ENCODE assay signal across 8 cellular contexts in the genomic region with DNA sequence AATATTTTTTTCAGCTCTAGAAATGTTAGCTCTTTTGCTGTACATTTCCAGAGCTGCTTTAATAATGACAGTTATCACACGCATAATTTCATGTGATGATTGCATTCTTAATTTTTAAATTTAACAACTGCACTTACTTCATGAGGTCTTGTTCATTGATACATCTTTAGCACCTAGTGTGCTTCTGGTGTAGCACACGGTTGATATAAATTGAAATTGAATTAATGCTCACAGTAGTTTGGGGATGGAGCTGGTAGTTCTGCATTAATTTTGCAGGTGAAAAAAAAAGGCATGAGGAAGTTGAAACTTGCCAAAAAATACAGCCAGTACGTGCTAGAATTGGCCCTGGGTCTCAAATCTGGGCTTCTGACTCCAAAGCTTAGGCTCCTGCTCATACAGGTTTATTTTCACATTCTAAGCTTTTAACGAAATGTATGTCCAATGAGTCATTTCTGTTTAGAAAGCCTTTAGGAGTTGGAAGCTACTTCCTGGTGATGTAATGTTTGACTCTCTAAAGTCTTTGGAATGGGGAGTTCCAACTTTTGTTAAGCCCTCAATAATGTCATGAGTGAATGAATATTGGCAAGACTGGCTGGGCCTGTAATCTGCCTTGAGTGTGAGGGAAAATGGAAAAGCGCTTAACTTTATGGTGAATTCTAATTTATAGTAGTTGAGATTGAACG. TPM values are rescaled to one million over a fixed set of nuclear protein-coding genes. Genes with fewer than 3 reads are reported as not detected.
A peak's percentile ranks its signal among the peaks of the same experiment; 100 is the strongest.
DNase-seq lines count a peak whose midpoint lies in the region; ATAC-seq and TF ChIP-seq lines count a peak whose summit lies in the region.

No MANE protein-coding gene starts in this region.

- no peak overlapping the region for H3K4me3 Mint-ChIP-seq in activated naive CD4-positive, alpha-beta T cell treated with anti-CD3 and anti-CD28 coated beads for 36 hours
- H3K4me3 Mint-ChIP-seq in stimulated activated memory B cell treated with anti-CD40 and anti-IgM and Interleukin-4, amounts not matched to agents 10 μg/mL and 1 μg/mL and 100 μg/mL, for 72 hours = no peak overlapping the region

- H3K36me3 ChIP-seq in hepatocyte (replicated peaks; ENCODE audit: insufficient read depth, low read depth) = no peaks in the 10 kb centered on the region

- H3K4me3 ChIP-seq in hepatocyte = no peak overlapping the region

- no peaks in the 10 kb centered on the region for H3K27me3 ChIP-seq in hepatocyte

- peaks cover 96% of the 10 kb centered on the region for H3K79me2 ChIP-seq in hepatocyte

- H3K36me3 Mint-ChIP-seq in activated naive CD4-positive, alpha-beta T cell treated with anti-CD3 and anti-CD28 coated beads for 36 hours (ENCODE audit: low read depth) = peaks cover 24% of the 10 kb centered on the region
- H3K36me3 Mint-ChIP-seq in activated naive CD4-positive, alpha-beta T cell treated with anti-CD3 and anti-CD28 coated beads, Interleukin-2, amount 50 U/mL, for 72 hours = peaks cover 2 to 20% of the 10 kb centered on the region in 2 donors
- peaks cover 23% of the 10 kb centered on the region for H3K36me3 Mint-ChIP-seq in stimulated activated memory B cell treated with anti-CD40 and anti-IgM and Interleukin-4, amounts not matched to agents 10 μg/mL and 1 μg/mL and 100 μg/mL, for 72 hours

- no peak for DNase-seq in activated naive CD4-positive, alpha-beta T cell treated with anti-CD3 and anti-CD28 coated beads for 36 hours
- no peak for DNase-seq in activated naive CD4-positive, alpha-beta T cell treated with anti-CD3 and anti-CD28 coated beads, Interleukin-2, amount 50 U/mL, for 16 hours
- no peak for DNase-seq in activated naive CD4-positive, alpha-beta T cell treated with anti-CD3 and anti-CD28 coated beads, Interleukin-2, amount 50 U/mL, for 72 hours (ENCODE audit: low spot score in 2 of 2)
- peak; percentile 80 for DNase-seq in hepatocyte (ENCODE audit: low spot score)
- no peak for DNase-seq in NCI-H1417 (lab: John Stamatoyannopoulos, UW)
- DNase-seq in NCI-H146 treated with DMSO at 0.1 percent for 48 hours (lab: John Stamatoyannopoulos, UW; ENCODE audit: unreplicated experiment) = no peak
- DNase-seq in activated CD4-positive, alpha-beta T cell treated with anti-CD3 and anti-CD28 coated beads for 1 hour = no peak

- no peaks in the 10 kb centered on the region for H3K9me3 ChIP-seq in hepatocyte (ENCODE audit: low read depth)

- H3K4me1 ChIP-seq in hepatocyte (ENCODE audit: insufficient read depth) = peaks cover 30% of the 10 kb centered on the region

- H3K4me1 Mint-ChIP-seq in activated naive CD4-positive, alpha-beta T cell treated with anti-CD3 and anti-CD28 coated beads for 36 hours (ENCODE audit: low read depth) = peaks cover 65% of the 10 kb centered on the region
- H3K4me1 Mint-ChIP-seq in stimulated activated memory B cell treated with anti-CD40 and anti-IgM and Interleukin-4, amounts not matched to agents 10 μg/mL and 1 μg/mL and 100 μg/mL, for 72 hours = peaks cover 56% of the 10 kb centered on the region

- H3K9me2 ChIP-seq in hepatocyte (replicated peaks; ENCODE audit: insufficient read depth) = no peaks in the 10 kb centered on the region

- H3K27me3 Mint-ChIP-seq in activated naive CD4-positive, alpha-beta T cell treated with anti-CD3 and anti-CD28 coated beads for 36 hours (ENCODE audit: low read depth) = no peaks in the 10 kb centered on the region
- no peaks in the 10 kb centered on the region for H3K27me3 Mint-ChIP-seq in stimulated activated memory B cell treated with anti-CD40 and anti-IgM and Interleukin-4, amounts not matched to agents 10 μg/mL and 1 μg/mL and 100 μg/mL, for 72 hours

- H3K27ac Mint-ChIP-seq in activated naive CD4-positive, alpha-beta T cell treated with anti-CD3 and anti-CD28 coated beads for 36 hours = peak overlapping the region; percentile 78
- peak overlapping the region; percentile 44 to 50 for H3K27ac Mint-ChIP-seq in activated naive CD4-positive, alpha-beta T cell treated with anti-CD3 and anti-CD28 coated beads, Interleukin-2, amount 50 U/mL, for 72 hours
- peak overlapping the region; percentile 61 for H3K27ac Mint-ChIP-seq in stimulated activated memory B cell treated with anti-CD40 and anti-IgM and Interleukin-4, amounts not matched to agents 10 μg/mL and 1 μg/mL and 100 μg/mL, for 72 hours

- intact Hi-C loops in activated naive CD4-positive, alpha-beta T cell treated with anti-CD3 and anti-CD28 coated beads for 36 hours (cut with micrococcal nuclease) = no loop called here

- 42% methylated on average over 6 of the region's 6 CpGs for WGBS in hepatocyte (ENCODE audit: low lambda C conversion rate, missing lambda C conversion rate)

- no peak for TF ChIP-seq CTCF in hepatocyte (IDR thresholded peaks at IDR 0.05; ENCODE audit: poor library complexity)

- CTCF ChIA-PET in activated naive CD4-positive, alpha-beta T cell treated with anti-CD3 and anti-CD28 coated beads for 36 hours (lab: Charles Lee) = no interaction called here

- H3K9me3 Mint-ChIP-seq in activated naive CD4-positive, alpha-beta T cell treated with anti-CD3 and anti-CD28 coated beads for 36 hours = no peaks in the 10 kb centered on the region
- no peaks in the 10 kb centered on the region for H3K9me3 Mint-ChIP-seq in activated naive CD4-positive, alpha-beta T cell treated with anti-CD3 and anti-CD28 coated beads, Interleukin-2, amount 50 U/mL, for 72 hours
- H3K9me3 Mint-ChIP-seq in stimulated activated memory B cell treated with anti-CD40 and anti-IgM and Interleukin-4, amounts not matched to agents 10 μg/mL and 1 μg/mL and 100 μg/mL, for 72 hours = no peaks in the 10 kb centered on the region

- H2AFZ ChIP-seq in hepatocyte = no peak overlapping the region

- H3K27ac ChIP-seq in hepatocyte = peak overlapping the region; percentile 84

- H3K4me2 ChIP-seq in hepatocyte = peak overlapping the region; percentile 51

- no peak for ATAC-seq in activated naive CD4-positive, alpha-beta T cell treated with anti-CD3 and anti-CD28 coated beads, Interleukin-2, amount 50 U/mL, for 72 hours
- no peak for ATAC-seq in stimulated activated memory B cell treated with anti-CD40 and anti-IgM and Interleukin-4, amounts not matched to agents 10 μg/mL and 1 μg/mL and 100 μg/mL, for 72 hours

- peaks cover 76% of the 10 kb centered on the region for H4K20me1 ChIP-seq in hepatocyte (ENCODE audit: insufficient read depth, poor library complexity, severe bottlenecking)

RNA-seq across cellular contexts. Expression of a gene that starts 10.9 kb away (rescaled TPM):
- 100 to 1,000 TPM; 144 to 145 TPM for total RNA-seq in activated naive CD4-positive, alpha-beta T cell treated with anti-CD3 and anti-CD28 coated beads for 36 hours
- 100 to 1,000 TPM; 118 to 183 TPM for total RNA-seq in activated naive CD4-positive, alpha-beta T cell treated with anti-CD3 and anti-CD28 coated beads, Interleukin-2, amount 50 U/mL, for 72 hours
- total RNA-seq in hepatocyte = 74.7 and 105 TPM in 2 replicates
- 429 and 452 TPM in 2 replicates for polyA plus RNA-seq in hepatocyte

RNA-seq across cellular contexts. Expression of a gene that starts 36.5 kb away (rescaled TPM):
- total RNA-seq in activated naive CD4-positive, alpha-beta T cell treated with anti-CD3 and anti-CD28 coated beads for 36 hours = 10 to 100 TPM in 1 of 2 experiments, 1 to 10 TPM in 1; 8.1 to 14.7 TPM
- total RNA-seq in activated naive CD4-positive, alpha-beta T cell treated with anti-CD3 and anti-CD28 coated beads, Interleukin-2, amount 50 U/mL, for 72 hours = 10 to 100 TPM in 1 of 2 donors, 1 to 10 TPM in 1; 6.6 to 12.4 TPM
- total RNA-seq in hepatocyte = 19.9 and 20.6 TPM in 2 replicates
- polyA plus RNA-seq in hepatocyte = 4.5 and 5.8 TPM in 2 replicates
